16 cellular contexts compared by ENCODE assay signal in the genomic region with DNA sequence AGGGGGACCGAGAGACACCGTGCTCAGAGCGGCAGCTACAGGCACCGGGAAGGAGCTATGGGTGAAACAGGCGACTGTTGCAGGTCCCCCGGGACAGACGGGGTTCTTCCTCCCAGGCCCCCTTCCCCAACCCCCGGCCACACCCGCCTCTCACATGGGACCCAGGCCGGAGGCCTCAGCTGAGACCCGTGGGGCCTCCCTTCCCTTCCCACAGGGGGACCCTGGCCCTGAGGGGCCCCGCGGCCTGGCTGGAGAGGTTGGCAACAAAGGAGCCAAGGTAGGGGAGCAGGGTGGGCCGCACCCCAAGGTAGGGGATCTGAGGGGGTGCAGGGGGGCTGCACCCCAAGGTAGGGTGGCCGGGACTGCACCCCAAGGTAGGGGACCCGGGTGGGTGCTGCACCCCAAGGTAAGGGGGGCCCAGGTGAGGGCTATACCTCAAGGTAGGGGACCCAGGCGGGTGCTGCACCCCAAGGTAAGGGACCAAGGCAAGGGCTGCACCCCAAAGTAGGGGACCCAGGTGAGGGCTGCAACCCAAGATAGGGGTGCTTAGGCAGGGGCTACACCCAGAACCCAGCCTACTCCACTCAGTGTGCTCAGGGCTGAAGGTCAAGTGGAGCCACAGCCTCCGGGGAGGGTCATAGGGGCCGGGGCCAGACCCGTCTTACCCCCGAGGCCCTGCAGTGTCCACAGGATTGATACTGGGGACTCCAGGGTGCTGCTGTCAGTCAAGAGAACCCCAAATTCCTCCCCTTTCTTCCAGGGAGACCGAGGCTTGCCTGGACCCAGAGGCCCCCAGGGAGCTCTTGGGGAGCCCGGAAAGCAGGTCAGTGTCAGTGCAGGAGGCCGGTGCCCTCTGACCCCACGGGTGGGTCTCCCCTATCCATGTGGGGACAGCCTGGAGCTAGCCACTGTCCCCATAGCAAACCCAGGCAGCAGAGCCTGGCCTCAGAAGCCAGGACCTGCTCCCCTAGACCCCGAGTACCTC. TPM values are rescaled to one million over a fixed set of nuclear protein-coding genes. Genes with fewer than 3 reads are reported as not detected.
DNase-seq lines count a peak whose midpoint lies in the region; ATAC-seq and TF ChIP-seq lines count a peak whose summit lies in the region.
"Had no signal": no experiment of that assay in that cellular context is flagged by ENCODE, and none has a peak within 500 bp of the region (broad histone marks: within the 10 kb centered on the region; RNA-seq: fewer than 3 reads in every experiment).

No MANE protein-coding gene starts in this region.

- peaks cover 85 to 98% (median 96%) of the 10 kb centered on the region in 4 donors for H3K36me3 ChIP-seq in sigmoid colon
- no peaks in the 10 kb centered on the region for H3K36me3 ChIP-seq in Karpas-422 (ENCODE audit: insufficient read depth, low read length)

- TF ChIP-seq CTCF in sigmoid colon (IDR thresholded peaks at IDR 0.05) = no peak

- H3K4me3 ChIP-seq in sigmoid colon (no peak overlapping the region), Karpas-422 (ENCODE audit: low read length) (no peak overlapping the region)
- H3K4me3 ChIP-seq: A549, skin epidermis had no signal

- DNase-seq in activated CD8-positive, alpha-beta memory T cell treated with anti-CD3 and anti-CD28 coated beads, Interleukin-2, amount 10 ng/mL, durations not matched to agents 7 days and 5 days = peak; percentile 35
- no peak for DNase-seq in activated CD8-positive, alpha-beta memory T cell treated with anti-CD3 and anti-CD28 coated beads for 24 hours
- DNase-seq in T-helper 17 cell (peak; percentile 3 to 7 (median 6)), islet precursor cell (peak; percentile 31), sigmoid colon (peak; percentile 64), NCI-H226 (no peak), Karpas-422 (no peak)
- DNase-seq: activated CD4-positive, alpha-beta T cell treated with anti-CD3 and anti-CD28 coated beads for 1 hour; immature natural killer cell; NCI-H2107; NK-92 treated with Interleukin-12 subunit alpha and Interleukin-12 subunit beta, amount 100 ng/mL, for 24 hours had no signal

- ATAC-seq in activated CD8-positive, alpha-beta memory T cell treated with anti-CD3 and anti-CD28 coated beads, Interleukin-2, amount 10 ng/mL, durations not matched to agents 7 days and 5 days = no peak
- no peak for ATAC-seq in T-helper 17 cell
- ATAC-seq in GM21390 (IDR thresholded peaks at IDR 0.05; ENCODE audit: unreplicated experiment) = no peak
- ATAC-seq: A549 had no signal

- H4K20me1 ChIP-seq in Karpas-422 (ENCODE audit: insufficient read depth, low read depth, low read length) = no peaks in the 10 kb centered on the region

- no peak overlapping the region for H2AFZ ChIP-seq in Karpas-422 (ENCODE audit: low read length)

- no peaks in the 10 kb centered on the region for H3K27me3 ChIP-seq in sigmoid colon
- H3K27me3 ChIP-seq in Karpas-422 (ENCODE audit: low read length) = no peaks in the 10 kb centered on the region

- no peak overlapping the region for H3K4me2 ChIP-seq in Karpas-422 (ENCODE audit: low read depth, low read length, poor library complexity, severe bottlenecking)
- H3K4me2 ChIP-seq: A549 had no signal

- H3K79me2 ChIP-seq in Karpas-422 (ENCODE audit: low read length) = no peaks in the 10 kb centered on the region

- H3K4me3 Mint-ChIP-seq in activated CD8-positive, alpha-beta memory T cell treated with anti-CD3 and anti-CD28 coated beads, Interleukin-2, amount 10 ng/mL, durations not matched to agents 7 days and 5 days = no peak overlapping the region
- H3K4me3 Mint-ChIP-seq in T-helper 17 cell = no peak overlapping the region
- H3K4me3 Mint-ChIP-seq: activated naive CD4-positive, alpha-beta T cell treated with anti-CD3 and anti-CD28 coated beads, Interleukin-2, amount 50 U/mL, for 24 hours; immature natural killer cell had no signal

- H3K4me1 ChIP-seq in sigmoid colon (no peaks in the 10 kb centered on the region), Karpas-422 (ENCODE audit: low read length) (no peaks in the 10 kb centered on the region)
- H3K4me1 ChIP-seq: A549 had no signal

- H3K9me3 Mint-ChIP-seq in activated CD8-positive, alpha-beta memory T cell treated with anti-CD3 and anti-CD28 coated beads, Interleukin-2, amount 10 ng/mL, durations not matched to agents 7 days and 5 days (ENCODE audit: low read depth) = no peaks in the 10 kb centered on the region
- H3K9me3 Mint-ChIP-seq: activated naive CD4-positive, alpha-beta T cell treated with anti-CD3 and anti-CD28 coated beads, Interleukin-2, amount 50 U/mL, for 24 hours; immature natural killer cell had no signal

- H3K36me3 Mint-ChIP-seq in activated CD8-positive, alpha-beta memory T cell treated with anti-CD3 and anti-CD28 coated beads, Interleukin-2, amount 10 ng/mL, durations not matched to agents 7 days and 5 days = no peaks in the 10 kb centered on the region
- H3K36me3 Mint-ChIP-seq in T-helper 17 cell (ENCODE audit: low read depth) = no peaks in the 10 kb centered on the region
- H3K36me3 Mint-ChIP-seq: activated naive CD4-positive, alpha-beta T cell treated with anti-CD3 and anti-CD28 coated beads, Interleukin-2, amount 50 U/mL, for 24 hours; immature natural killer cell had no signal

- H3K27ac ChIP-seq in sigmoid colon (peak overlapping the region; percentile 32 to 63 (median 57)), Karpas-422 (ENCODE audit: low read length) (no peak overlapping the region)
- H3K27ac ChIP-seq: A549 had no signal

- no peak for TF ChIP-seq POLR2A in sigmoid colon (IDR thresholded peaks at IDR 0.05)

- no peaks in the 10 kb centered on the region for H3K9me2 ChIP-seq in Karpas-422 (replicated peaks; ENCODE audit: insufficient read depth, low read length)

- H3K9me3 ChIP-seq in T-helper 17 cell (ENCODE audit: control insufficient read depth, low read length, poor library complexity, severe bottlenecking) = no peaks in the 10 kb centered on the region
- H3K9me3 ChIP-seq in sigmoid colon = no peaks in the 10 kb centered on the region
- H3K9me3 ChIP-seq in Karpas-422 (ENCODE audit: low read length) = no peaks in the 10 kb centered on the region
- H3K9me3 ChIP-seq: A549 had no signal

- TF ChIP-seq EP300 in sigmoid colon (IDR thresholded peaks at IDR 0.05) = no peak

- CTCF ChIA-PET in activated CD8-positive, alpha-beta memory T cell treated with anti-CD3 and anti-CD28 coated beads, Interleukin-2, amount 10 ng/mL, durations not matched to agents 7 days and 5 days (lab: Charles Lee) = no interaction called here

- H3K4me1 Mint-ChIP-seq in activated CD8-positive, alpha-beta memory T cell treated with anti-CD3 and anti-CD28 coated beads, Interleukin-2, amount 10 ng/mL, durations not matched to agents 7 days and 5 days = no peaks in the 10 kb centered on the region
- no peaks in the 10 kb centered on the region for H3K4me1 Mint-ChIP-seq in T-helper 17 cell
- H3K4me1 Mint-ChIP-seq: activated naive CD4-positive, alpha-beta T cell treated with anti-CD3 and anti-CD28 coated beads, Interleukin-2, amount 50 U/mL, for 24 hours; immature natural killer cell had no signal

- no peaks in the 10 kb centered on the region for H3K27me3 Mint-ChIP-seq in activated CD8-positive, alpha-beta memory T cell treated with anti-CD3 and anti-CD28 coated beads, Interleukin-2, amount 10 ng/mL, durations not matched to agents 7 days and 5 days
- H3K27me3 Mint-ChIP-seq in T-helper 17 cell = no peaks in the 10 kb centered on the region
- H3K27me3 Mint-ChIP-seq: activated naive CD4-positive, alpha-beta T cell treated with anti-CD3 and anti-CD28 coated beads, Interleukin-2, amount 50 U/mL, for 24 hours had no signal

- intact Hi-C loops in sigmoid colon (cut with DNase I) = no loop called here

- no peak overlapping the region for H3K9ac ChIP-seq in Karpas-422 (ENCODE audit: low read length)

- 74 to 82% methylated on average over 26 of the region's 26 CpGs for WGBS in sigmoid colon, 2 donors

- no peak overlapping the region for H3K27ac Mint-ChIP-seq in activated CD8-positive, alpha-beta memory T cell treated with anti-CD3 and anti-CD28 coated beads, Interleukin-2, amount 10 ng/mL, durations not matched to agents 7 days and 5 days
- no peak overlapping the region for H3K27ac Mint-ChIP-seq in T-helper 17 cell
- H3K27ac Mint-ChIP-seq: activated naive CD4-positive, alpha-beta T cell treated with anti-CD3 and anti-CD28 coated beads, Interleukin-2, amount 50 U/mL, for 24 hours; immature natural killer cell had no signal

RNA-seq across cellular contexts. Expression of gene COL6A2, which starts 22.7 kb away (rescaled TPM):
- total RNA-seq in activated CD8-positive, alpha-beta memory T cell treated with anti-CD3 and anti-CD28 coated beads, Interleukin-2, amount 10 ng/mL, durations not matched to agents 7 days and 5 days = 10 to 100 TPM in 1 of 2 experiments, 1 to 10 TPM in 1; 5.0 to 17.9 TPM
- 10 to 100 TPM; 15.1 to 19.8 TPM for total RNA-seq in T-helper 17 cell
- 1,000 to 10,000 TPM in 2 of 4 donors, 100 to 1,000 TPM in 2; 570 to 1,745 (median 1,082) TPM for total RNA-seq in sigmoid colon
- polyA plus RNA-seq in sigmoid colon = 100 to 1,000 TPM in 1 of 3 donors, 10 to 100 TPM in 2; 14.3 to 233 (median 37.8) TPM
- not detected in 2 replicates for total RNA-seq in Karpas-422 (2014; rRNA removed; shearing (Covaris generic); ENCODE audit: low replicate concordance)

RNA-seq across cellular contexts. Expression of gene FTCD, which starts 34.8 kb away (rescaled TPM):
- total RNA-seq in activated CD8-positive, alpha-beta memory T cell treated with anti-CD3 and anti-CD28 coated beads, Interleukin-2, amount 10 ng/mL, durations not matched to agents 7 days and 5 days = not detected
- total RNA-seq in T-helper 17 cell (1 to 10 TPM in 1 of 2 donors, not detected in 1; 1.1 TPM), sigmoid colon (1 to 10 TPM in 1 of 4 donors, not detected in 3; 1.4 TPM)
- polyA plus RNA-seq in sigmoid colon = under 1 TPM in 1 of 3 donors, not detected in 2; 0.20 TPM
- total RNA-seq in Karpas-422 (2014; rRNA removed; shearing (Covaris generic); ENCODE audit: low replicate concordance) = 0.14 TPM in 1 of 2 replicates, not detected in the other
- total RNA-seq: M059J had no signal
- polyA plus RNA-seq: A549, immature natural killer cell had no signal

Comparison
In these comparisons a context has a peak if more than half of its experiments do, and no peak if none do; other contexts are left out.
1. DNase-seq: peak in activated CD8-positive, alpha-beta memory T cell treated with anti-CD3 and anti-CD28 coated beads, Interleukin-2, amount 10 ng/mL, durations not matched to agents 7 days and 5 days (single experiment), T-helper 17 cell (3 of 3), islet precursor cell (single experiment) and sigmoid colon (single experiment); none in activated CD8-positive, alpha-beta memory T cell treated with anti-CD3 and anti-CD28 coated beads for 24 hours (single experiment), NCI-H226 (single experiment) and Karpas-422 (single experiment).
2. RNA of gene COL6A2, which starts 22.7 kb away (total RNA-seq): 570 to 1,745 TPM in sigmoid colon; 15.1 to 19.8 TPM in T-helper 17 cell, 5.0 to 17.9 TPM in activated CD8-positive, alpha-beta memory T cell treated with anti-CD3 and anti-CD28 coated beads, Interleukin-2, amount 10 ng/mL, durations not matched to agents 7 days and 5 days and not detected in Karpas-422; every median in the first group is over 10 times any median in the second.